ENCODE assay signal across 8 cellular contexts in the genomic region with DNA sequence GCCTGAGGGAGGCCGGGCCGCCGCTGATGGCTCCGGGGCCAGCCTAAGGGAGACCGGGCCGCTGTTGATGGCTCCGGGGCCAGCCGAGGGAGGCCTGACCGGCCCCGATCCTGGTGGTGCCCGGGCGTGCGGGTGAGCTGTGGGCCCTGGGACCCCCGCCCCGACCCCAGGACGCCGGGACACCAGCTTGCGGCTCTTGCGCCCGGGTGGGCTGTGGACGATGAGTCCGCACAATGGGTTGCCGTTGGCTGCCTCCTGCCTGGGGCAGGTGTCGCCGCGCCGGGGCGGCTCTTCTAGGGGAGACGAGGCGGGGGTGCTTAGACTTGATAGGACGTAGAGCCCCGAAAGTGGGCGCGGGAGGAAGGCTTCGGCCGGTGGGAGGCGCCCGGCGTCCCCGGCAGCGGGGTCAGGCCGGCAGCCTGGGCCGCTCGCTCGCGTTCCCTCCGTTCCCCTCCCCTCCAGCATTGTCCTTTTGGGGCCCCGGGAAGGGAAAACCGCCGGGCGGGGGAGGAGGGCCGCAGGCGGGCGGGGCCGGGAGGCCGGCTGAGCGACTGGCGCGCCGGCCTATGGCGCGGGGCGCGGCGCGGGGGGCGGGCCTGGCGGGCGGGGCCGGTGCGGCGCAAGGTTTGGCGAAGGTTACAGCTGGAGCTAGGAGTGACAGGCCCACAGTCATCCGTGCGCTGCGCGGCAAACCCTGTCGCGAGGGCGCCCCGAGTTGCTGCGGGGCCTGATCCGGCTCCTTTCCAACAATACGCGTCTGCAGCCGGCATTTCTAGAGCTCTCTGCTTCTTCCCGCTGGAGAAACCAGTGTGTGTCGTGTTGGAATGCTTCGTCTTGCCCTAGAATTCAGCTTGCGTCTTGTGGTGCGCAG. TPM values are rescaled to one million over a fixed set of nuclear protein-coding genes. Genes with fewer than 3 reads are reported as not detected.
A peak's percentile ranks its signal among the peaks of the same experiment; 100 is the strongest.
DNase-seq lines count a peak whose midpoint lies in the region; ATAC-seq and TF ChIP-seq lines count a peak whose summit lies in the region.

No MANE protein-coding gene starts in this region.

- no peaks in the 10 kb centered on the region for H3K27me3 ChIP-seq in BLaER1 treated with 17β-estradiol and CSF1 and Interleukin-3, amounts not matched to agents 10 nM and 100 nM
- H3K27me3 ChIP-seq in liver (ENCODE audit: control insufficient read depth in 4 of 4, insufficient read depth in 4 of 4, low read length in 3 of 4), result no peaks in the 10 kb centered on the region

- WGBS in liver, result 2% methylated on average over 89 of the region's 91 CpGs

- peaks cover 2% of the 10 kb centered on the region for H3K27me3 Mint-ChIP-seq in dendritic cell treated with granulocyte-macrophage colony-stimulating factor and Interleukin-4, amounts not matched to agents 40 ng/mL and 50 ng/mL, for 4 days

- H3K4me1 ChIP-seq in BLaER1 treated with 17β-estradiol and CSF1 and Interleukin-3, amounts not matched to agents 10 nM and 100 nM, result peaks cover 69 to 84% (median 74%) of the 10 kb centered on the region in 10 experiments
- peaks cover 4 to 43% (median 29%) of the 10 kb centered on the region in 4 donors for H3K4me1 ChIP-seq in liver (ENCODE audit: control insufficient read depth in 4 of 4, insufficient read depth in 4 of 4, low read length in 3 of 4)

- peak overlapping the region; percentile 85 for H3K27ac Mint-ChIP-seq in dendritic cell treated with granulocyte-macrophage colony-stimulating factor and Interleukin-4, amounts not matched to agents 40 ng/mL and 50 ng/mL, for 4 days

- intact Hi-C loops in dendritic cell treated with granulocyte-macrophage colony-stimulating factor and Interleukin-4, amounts not matched to agents 40 ng/mL and 50 ng/mL, for 4 days (cut with micrococcal nuclease), result loop anchor here (5.0 kb wide), 3 partner anchors 66 to 109 kb away; partner anchors contain the start of gene BLOC1S4

- H3K9me3 ChIP-seq in BLaER1 treated with 17β-estradiol and CSF1 and Interleukin-3, amounts not matched to agents 10 nM and 100 nM (replicated peaks in 1 of 11), result no peaks in the 10 kb centered on the region
- H3K9me3 ChIP-seq in liver (ENCODE audit: control insufficient read depth in 4 of 4, low read length in 3 of 4), result no peaks in the 10 kb centered on the region

- TF ChIP-seq POLR2A in GM19193 (IDR thresholded peaks at IDR 0.05; ENCODE audit: extremely low read depth, insufficient read depth, insufficient read length), result peak; percentile 35

- no peaks in the 10 kb centered on the region for H3K9me3 Mint-ChIP-seq in dendritic cell treated with granulocyte-macrophage colony-stimulating factor and Interleukin-4, amounts not matched to agents 40 ng/mL and 50 ng/mL, for 4 days

- peak overlapping the region; percentile 89 to 100 (median 98) for H3K4me3 ChIP-seq in BLaER1 treated with 17β-estradiol and CSF1 and Interleukin-3, amounts not matched to agents 10 nM and 100 nM
- H3K4me3 ChIP-seq in liver (ENCODE audit: low read depth in 1 of 3, low read length in 3 of 3), result peak overlapping the region; percentile 76 to 94 (median 84)

- peak overlapping the region; percentile 97 to 100 (median 100) for H3K9ac ChIP-seq in BLaER1 treated with 17β-estradiol and CSF1 and Interleukin-3, amounts not matched to agents 10 nM and 100 nM
- peak overlapping the region; percentile 50 to 83 for H3K9ac ChIP-seq in liver (ENCODE audit: low read depth in 1 of 2, low read length in 2 of 2)

- peak overlapping the region; percentile 89 to 99 (median 97) for H3K4me2 ChIP-seq in BLaER1 treated with 17β-estradiol and CSF1 and Interleukin-3, amounts not matched to agents 10 nM and 100 nM

- peak overlapping the region; percentile 81 for H3K4me3 Mint-ChIP-seq in dendritic cell treated with granulocyte-macrophage colony-stimulating factor and Interleukin-4, amounts not matched to agents 40 ng/mL and 50 ng/mL, for 4 days

- H3K36me3 ChIP-seq in BLaER1 treated with 17β-estradiol and CSF1 and Interleukin-3, amounts not matched to agents 10 nM and 100 nM, result peaks cover 21 to 36% (median 30%) of the 10 kb centered on the region in 11 experiments
- peaks cover 0 to 2% (median under 1%) of the 10 kb centered on the region in 4 donors for H3K36me3 ChIP-seq in liver (ENCODE audit: control insufficient read depth in 4 of 4, insufficient read depth in 3 of 4, low read depth in 1 of 4, low read length in 3 of 4)

- H3K27ac ChIP-seq in BLaER1 treated with 17β-estradiol and CSF1 and Interleukin-3, amounts not matched to agents 10 nM and 100 nM, result peak overlapping the region; percentile 96 to 100 (median 99)
- H3K27ac ChIP-seq in liver (ENCODE audit: low read depth in 1 of 2, low read length in 2 of 2), result peak overlapping the region; percentile 98

- ATAC-seq in HG03378 (IDR thresholded peaks at IDR 0.05; ENCODE audit: unreplicated experiment), result peak; percentile 68

- peak; percentile 16 for DNase-seq in NCI-H524 treated with DMSO at 0.1 percent for 48 hours (lab: John Stamatoyannopoulos, UW)
- DNase-seq in activated CD4-positive, alpha-beta T cell treated with anti-CD3 and anti-CD28 coated beads, Interleukin-2, amount 50 U/mL, for 4 hours, result peak; percentile 81 to 82
- DNase-seq in stimulated activated CD4-positive, alpha-beta T cell treated with anti-CD3 and anti-CD28 coated beads, Interleukin-4, amount 100 ng/mL, for 1 hour, result peak; percentile 89

- no peak for TF ChIP-seq CTCF in liver (IDR thresholded peaks at IDR 0.05; ENCODE audit: low read depth, low read length, missing input control)

- H3K36me3 Mint-ChIP-seq in dendritic cell treated with granulocyte-macrophage colony-stimulating factor and Interleukin-4, amounts not matched to agents 40 ng/mL and 50 ng/mL, for 4 days (ENCODE audit: low read depth), result peaks cover 24% of the 10 kb centered on the region

- peaks cover 46 to 53% (median 48%) of the 10 kb centered on the region in 11 experiments for H4K20me1 ChIP-seq in BLaER1 treated with 17β-estradiol and CSF1 and Interleukin-3, amounts not matched to agents 10 nM and 100 nM

- TF ChIP-seq RAD21 in liver (IDR thresholded peaks at IDR 0.05), result peak in 1 of 2 donors; percentile 43

- peaks cover 64% of the 10 kb centered on the region for H3K4me1 Mint-ChIP-seq in dendritic cell treated with granulocyte-macrophage colony-stimulating factor and Interleukin-4, amounts not matched to agents 40 ng/mL and 50 ng/mL, for 4 days (ENCODE audit: low read depth)

TF ChIP-seq in liver, 16 proteins besides CTCF, POLR2A, EP300 and RAD21:
- peak; percentile 63 for TF ChIP-seq REST (IDR thresholded peaks at IDR 0.05)
- TF ChIP-seq EGR1 (IDR thresholded peaks at IDR 0.05; ENCODE audit: low read depth in 2 of 2), result no peak
- peak; percentile 7 for TF ChIP-seq SP1 (IDR thresholded peaks at IDR 0.05)

RNA-seq across cellular contexts. Expression of gene KIAA0232, which starts 0.8 kb away (rescaled TPM):
- total RNA-seq in liver, result 10 to 100 TPM; 25.5 to 34.4 TPM
- 10 to 100 TPM in 1 of 2 donors, 1 to 10 TPM in 1; 8.9 to 11.4 TPM for polyA plus RNA-seq in liver

Comparison
In these comparisons a context has a peak if more than half of its experiments do, and no peak if none do; other contexts are left out.
1. Peak in every context shown above with its lines: DNase-seq, ATAC-seq, H3K4me3 ChIP-seq and H3K27ac ChIP-seq.
2. DNase-seq: peak in every context shown above with its lines; median percentile 89 in stimulated activated CD4-positive, alpha-beta T cell treated with anti-CD3 and anti-CD28 coated beads, Interleukin-4, amount 100 ng/mL, for 1 hour; 82 in activated CD4-positive, alpha-beta T cell treated with anti-CD3 and anti-CD28 coated beads, Interleukin-2, amount 50 U/mL, for 4 hours; 16 in NCI-H524 treated with DMSO at 0.1 percent for 48 hours.